ENCODE assay signal across 23 cellular contexts in the genomic region with DNA sequence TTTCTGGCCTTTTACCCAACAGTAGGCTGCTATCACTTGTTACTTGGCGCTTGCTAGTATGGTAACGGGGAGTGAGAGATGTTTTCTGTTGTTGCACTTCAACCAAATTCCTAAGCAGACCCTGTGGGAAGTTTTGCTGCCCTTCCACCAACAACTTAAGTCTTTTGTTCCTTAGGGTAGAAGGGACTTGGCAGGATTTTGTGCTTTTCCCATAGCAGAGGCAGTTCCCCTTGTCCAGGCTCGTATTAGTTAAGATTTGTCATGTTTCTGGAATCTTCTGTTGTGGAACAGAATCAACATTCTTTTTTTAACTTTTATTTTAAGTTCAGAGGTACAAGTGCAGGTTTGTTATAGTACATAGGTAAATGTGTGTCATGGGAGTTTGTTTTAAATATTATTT.
DNase-seq lines count a peak whose midpoint lies in the region; ATAC-seq, FAIRE-seq and TF ChIP-seq lines count a peak whose summit lies in the region.
"Had no signal": no experiment of that assay in that cellular context is flagged by ENCODE, and none has a peak within 500 bp of the region (broad histone marks: within the 10 kb centered on the region; RNA-seq: fewer than 3 reads in every experiment).

No MANE protein-coding gene starts in this region.

- TF ChIP-seq CTCF in HFFc6 (IDR thresholded peaks at IDR 0.05) (no peak), astrocyte (IDR thresholded peaks at IDR 0.05; ENCODE audit: insufficient read depth, low read depth, low read length) (no peak), epithelial cell of esophagus (IDR thresholded peaks at IDR 0.05; ENCODE audit: insufficient read depth, low read depth, low read length, missing control alignments) (no peak)

- H3K27ac Mint-ChIP-seq in HFFc6: peak overlapping the region; percentile 45; the same call in 1 of the 2 replicates
- H3K27ac Mint-ChIP-seq in astrocyte (ENCODE audit: unreplicated experiment): no peak overlapping the region
- H3K27ac Mint-ChIP-seq: CD4-positive, CD25-positive, alpha-beta regulatory T cell; CD8-positive, alpha-beta memory T cell; GM23338 had no signal

- H3K79me2 ChIP-seq in astrocyte (ENCODE audit: insufficient read depth, low read length): no peaks in the 10 kb centered on the region

- no peak for DNase-seq in HFFc6
- DNase-seq in astrocyte (ENCODE audit: low read depth): peak; percentile 76
- peak; percentile 58 for DNase-seq in epithelial cell of esophagus (ENCODE audit: low read depth)
- no peak for DNase-seq in mesenchymal stem cell
- no peak for DNase-seq in NCI-H2196 (lab: John Stamatoyannopoulos, UW; ENCODE audit: unreplicated experiment)
- DNase-seq: ACHN; BE2C; C1 segment of cervical spinal cord; CD4-positive, CD25-positive, alpha-beta regulatory T cell; CD8-positive, alpha-beta memory T cell; COR-L47; DMS 273 treated with DMSO at 0.1 percent for 48 hours; DMS53; DND-41; HCEC 1CT had no signal

- H4K91ac ChIP-seq in mesenchymal stem cell (ENCODE audit: low read length): no peak overlapping the region

- H3K36me3 ChIP-seq in astrocyte (ENCODE audit: insufficient read depth, low read length) (no peaks in the 10 kb centered on the region), mesenchymal stem cell (ENCODE audit: control insufficient read depth in 1 of 2, insufficient read depth in 2 of 2, low read depth in 1 of 2, low read length in 2 of 2) (no peaks in the 10 kb centered on the region)
- H3K36me3 ChIP-seq: BE2C had no signal

- ATAC-seq in HG03521 (IDR thresholded peaks at IDR 0.05; ENCODE audit: unreplicated experiment): no peak
- no peak for ATAC-seq in GM21576 (IDR thresholded peaks at IDR 0.05; ENCODE audit: unreplicated experiment)
- ATAC-seq: GM23338 had no signal

- FAIRE-seq in astrocyte (lab: Jason Lieb, UNC): no peak
- FAIRE-seq: A204.1, G401.6, GM12891, GM19239, H54 had no signal

- no peak overlapping the region for H3K27ac ChIP-seq in astrocyte (ENCODE audit: low read depth, low read length)
- H3K27ac ChIP-seq in mesenchymal stem cell (ENCODE audit: low read length, poor library complexity, severe bottlenecking): no peak overlapping the region

- H3K18ac ChIP-seq in mesenchymal stem cell (ENCODE audit: low read depth in 1 of 2, low read length in 2 of 2): no peak overlapping the region

- H3K4me2 ChIP-seq in astrocyte (ENCODE audit: low read length): no peak overlapping the region
- no peak overlapping the region for H3K4me2 ChIP-seq in mesenchymal stem cell (ENCODE audit: low read length, poor library complexity, severe bottlenecking)
- H3K4me2 ChIP-seq: GM23338 had no signal

- no peaks in the 10 kb centered on the region for H3K79me1 ChIP-seq in mesenchymal stem cell (replicated peaks; ENCODE audit: low read length, poor library complexity, severe bottlenecking)

- no peak overlapping the region for H2BK12ac ChIP-seq in mesenchymal stem cell (ENCODE audit: low read length in 2 of 2)

- no peak overlapping the region for H2AK5ac ChIP-seq in mesenchymal stem cell (ENCODE audit: low read length, severe bottlenecking)

- no peak overlapping the region for H2BK15ac ChIP-seq in mesenchymal stem cell (ENCODE audit: low read depth, poor library complexity, severe bottlenecking)

- no peaks in the 10 kb centered on the region for H3K27me3 Mint-ChIP-seq in HFFc6 (ENCODE audit: insufficient read depth)
- no peaks in the 10 kb centered on the region for H3K27me3 Mint-ChIP-seq in astrocyte (ENCODE audit: low read depth, unreplicated experiment)

- peak overlapping the region; percentile 15 for H2BK120ac ChIP-seq in mesenchymal stem cell (ENCODE audit: low read depth, low read length)

- no peaks in the 10 kb centered on the region for H4K20me1 ChIP-seq in astrocyte (ENCODE audit: insufficient read depth, low read length)

- H3K4me3 ChIP-seq in astrocyte (ENCODE audit: insufficient read depth, low read depth, low read length): no peak overlapping the region
- H3K4me3 ChIP-seq in epithelial cell of esophagus (ENCODE audit: low read length): no peak overlapping the region
- H3K4me3 ChIP-seq in mesenchymal stem cell (ENCODE audit: insufficient read depth in 1 of 2, low read depth in 1 of 2, low read length in 2 of 2): no peak overlapping the region
- H3K4me3 ChIP-seq: GM23338 had no signal

- H3K36me3 Mint-ChIP-seq in HFFc6 (ENCODE audit: low read depth): peaks cover 57% of the 10 kb centered on the region
- peaks cover 3% of the 10 kb centered on the region for H3K36me3 Mint-ChIP-seq in astrocyte (ENCODE audit: low read depth, unreplicated experiment)
- H3K36me3 Mint-ChIP-seq: CD4-positive, CD25-positive, alpha-beta regulatory T cell had no signal

- H3K9me3 ChIP-seq in astrocyte (ENCODE audit: insufficient read depth, low read depth, low read length) (no peaks in the 10 kb centered on the region), mesenchymal stem cell (ENCODE audit: control insufficient read depth, low read length) (peaks cover 11% of the 10 kb centered on the region)
- H3K9me3 ChIP-seq: BE2C had no signal

- no peak overlapping the region for H4K8ac ChIP-seq in mesenchymal stem cell (ENCODE audit: low read length)

- H2AFZ ChIP-seq in astrocyte (ENCODE audit: low read depth, low read length): no peak overlapping the region
- H2AFZ ChIP-seq in mesenchymal stem cell (ENCODE audit: low read depth, low read length): no peak overlapping the region
- H2AFZ ChIP-seq: GM23338 had no signal

- H3K9me3 Mint-ChIP-seq in HFFc6 (peaks cover 43% of the 10 kb centered on the region), astrocyte (ENCODE audit: unreplicated experiment) (peaks cover 24% of the 10 kb centered on the region)

- H3K4me3 Mint-ChIP-seq in HFFc6 (no peak overlapping the region), astrocyte (ENCODE audit: unreplicated experiment) (no peak overlapping the region)
- H3K4me3 Mint-ChIP-seq: CD4-positive, CD25-positive, alpha-beta regulatory T cell; CD8-positive, alpha-beta memory T cell; GM23338 had no signal

- no peak overlapping the region for H3K23ac ChIP-seq in mesenchymal stem cell (ENCODE audit: low read length in 2 of 2)

- peaks cover 61% of the 10 kb centered on the region for H3K4me1 Mint-ChIP-seq in HFFc6 (ENCODE audit: low read depth)
- peaks cover 14% of the 10 kb centered on the region for H3K4me1 Mint-ChIP-seq in astrocyte (ENCODE audit: low read depth, unreplicated experiment)
- H3K4me1 Mint-ChIP-seq: CD4-positive, CD25-positive, alpha-beta regulatory T cell; CD8-positive, alpha-beta memory T cell; GM23338 had no signal

- H3K4ac ChIP-seq in mesenchymal stem cell (ENCODE audit: low read depth in 1 of 2, low read length in 2 of 2): no peak overlapping the region

- H3K4me1 ChIP-seq in astrocyte (ENCODE audit: insufficient read depth, low read length) (peaks cover 18% of the 10 kb centered on the region), mesenchymal stem cell (ENCODE audit: control insufficient read depth, insufficient read depth, low read depth, low read length) (peaks cover 2% of the 10 kb centered on the region)
- H3K4me1 ChIP-seq: BE2C had no signal

- H3K27me3 ChIP-seq in astrocyte (ENCODE audit: insufficient read depth, low read length) (no peaks in the 10 kb centered on the region), mesenchymal stem cell (ENCODE audit: control insufficient read depth in 1 of 2, insufficient read depth in 1 of 2, low read length in 2 of 2) (no peaks in the 10 kb centered on the region)
- H3K27me3 ChIP-seq: BE2C had no signal

- 60% methylated on average over 1 of the region's 3 CpGs for WGBS in mesenchymal stem cell

- no peak overlapping the region for H3K14ac ChIP-seq in mesenchymal stem cell (ENCODE audit: low read length in 2 of 2)

- H2BK5ac ChIP-seq in mesenchymal stem cell (ENCODE audit: low read depth, low read length, poor library complexity, severe bottlenecking): no peak overlapping the region

- H3K9ac ChIP-seq in astrocyte (ENCODE audit: low read length) (no peak overlapping the region), mesenchymal stem cell (ENCODE audit: low read length) (no peak overlapping the region)

Comparison
In these comparisons a context has a peak if more than half of its experiments do, and no peak if none do; other contexts are left out.
1. DNase-seq: peak in astrocyte (single experiment) and epithelial cell of esophagus (single experiment); none in HFFc6 (single experiment), mesenchymal stem cell (single experiment) and NCI-H2196 (single experiment).